In genomic region chr12:42504049-42504448, GRCh38 we compare ENCODE assay signal across 12 cellular contexts.
DNase-seq lines count a peak whose midpoint lies in the region; ATAC-seq and TF ChIP-seq lines count a peak whose summit lies in the region.
"Had no signal": no experiment of that assay in that cellular context is flagged by ENCODE, and none has a peak within 500 bp of the region (broad histone marks: within the 10 kb centered on the region; RNA-seq: fewer than 3 reads in every experiment).

No MANE protein-coding gene starts in this region.

- H3K9me3 Mint-ChIP-seq in stimulated activated memory B cell treated with anti-CD40 and anti-IgM and Interleukin-4, amounts not matched to agents 10 μg/mL and 1 μg/mL and 100 μg/mL, for 72 hours, result no peaks in the 10 kb centered on the region
- H3K9me3 Mint-ChIP-seq: activated CD8-positive, alpha-beta T cell treated with anti-CD3 and anti-CD28 coated beads for 36 hours; brain; CD4-positive, alpha-beta T cell had no signal

- H3K27ac Mint-ChIP-seq in stimulated activated memory B cell treated with anti-CD40 and anti-IgM and Interleukin-4, amounts not matched to agents 10 μg/mL and 1 μg/mL and 100 μg/mL, for 72 hours, result no peak overlapping the region
- H3K27ac Mint-ChIP-seq: activated CD8-positive, alpha-beta T cell treated with anti-CD3 and anti-CD28 coated beads for 36 hours; CD4-positive, alpha-beta T cell had no signal

- no peak overlapping the region for H3K4me3 Mint-ChIP-seq in stimulated activated memory B cell treated with anti-CD40 and anti-IgM and Interleukin-4, amounts not matched to agents 10 μg/mL and 1 μg/mL and 100 μg/mL, for 72 hours
- H3K4me3 Mint-ChIP-seq: activated CD8-positive, alpha-beta T cell treated with anti-CD3 and anti-CD28 coated beads for 36 hours; CD4-positive, alpha-beta T cell had no signal

- ATAC-seq in stimulated activated memory B cell treated with anti-CD40 and anti-IgM and Interleukin-4, amounts not matched to agents 10 μg/mL and 1 μg/mL and 100 μg/mL, for 72 hours, result no peak
- ATAC-seq in GM19351 (IDR thresholded peaks at IDR 0.05; ENCODE audit: unreplicated experiment), result no peak
- ATAC-seq: activated CD8-positive, alpha-beta T cell treated with anti-CD3 and anti-CD28 coated beads for 36 hours had no signal

- no peaks in the 10 kb centered on the region for H3K4me1 Mint-ChIP-seq in stimulated activated memory B cell treated with anti-CD40 and anti-IgM and Interleukin-4, amounts not matched to agents 10 μg/mL and 1 μg/mL and 100 μg/mL, for 72 hours

- H3K4me3 ChIP-seq in cardiac fibroblast (replicated peaks in 1 of 2; ENCODE audit: low read depth in 2 of 2, low read length in 2 of 2), result no peak overlapping the region
- H3K4me3 ChIP-seq: stomach had no signal

- H3K36me3 Mint-ChIP-seq in stimulated activated memory B cell treated with anti-CD40 and anti-IgM and Interleukin-4, amounts not matched to agents 10 μg/mL and 1 μg/mL and 100 μg/mL, for 72 hours, result no peaks in the 10 kb centered on the region
- H3K36me3 Mint-ChIP-seq: brain had no signal

- peak; percentile 16 for DNase-seq in Daoy (ENCODE audit: low read depth)
- peak; percentile 13 for DNase-seq in LHCN-M2 (ENCODE audit: low read depth)
- peak; percentile 28 to 45 for DNase-seq in cardiac fibroblast (ENCODE audit: low read depth in 2 of 2)
- peak; percentile 42 for DNase-seq in myocyte (ENCODE audit: low read depth)
- DNase-seq in NCI-H510A (lab: John Stamatoyannopoulos, UW), result no peak
- DNase-seq: activated CD8-positive, alpha-beta T cell treated with anti-CD3 and anti-CD28 coated beads for 36 hours; activated effector memory CD4-positive, alpha-beta T cell treated with anti-CD3 and anti-CD28 coated beads, Interleukin-2, amount 50 U/mL, for 16 hours; CD4-positive, alpha-beta T cell; stomach had no signal

- H3K27me3 Mint-ChIP-seq in stimulated activated memory B cell treated with anti-CD40 and anti-IgM and Interleukin-4, amounts not matched to agents 10 μg/mL and 1 μg/mL and 100 μg/mL, for 72 hours, result no peaks in the 10 kb centered on the region
- H3K27me3 Mint-ChIP-seq: brain had no signal

- no peak for TF ChIP-seq CTCF in cardiac fibroblast (IDR thresholded peaks at IDR 0.05; ENCODE audit: low read depth, low read length)
